In the genomic region with DNA sequence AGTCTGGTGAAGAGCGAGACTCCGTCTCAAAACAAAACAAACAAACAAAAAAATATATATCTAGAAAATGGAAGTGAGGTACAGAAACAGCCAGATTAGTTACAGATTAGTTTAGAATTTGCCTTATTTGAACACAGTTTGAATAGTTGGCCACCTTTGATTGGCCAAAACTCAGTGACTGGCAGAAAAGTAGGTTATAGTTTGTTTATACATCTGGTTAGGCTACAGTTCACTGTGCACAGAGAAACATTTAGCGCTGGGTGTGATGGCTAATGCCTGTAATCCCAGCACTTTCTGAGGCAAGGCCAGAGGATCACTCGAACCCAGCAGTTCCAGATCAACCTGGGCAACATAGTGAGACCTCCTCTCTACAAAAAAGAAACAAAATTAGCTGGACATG, we compare ENCODE assay signal across 28 cellular contexts. TPM values are rescaled to one million over a fixed set of nuclear protein-coding genes. Genes with fewer than 3 reads are reported as not detected.
"Had no signal": no experiment of that assay in that cellular context is flagged by ENCODE, and none has a peak within 500 bp of the region (broad histone marks: within the 10 kb centered on the region; RNA-seq: fewer than 3 reads in every experiment).

No MANE protein-coding gene starts in this region.

- H3K27ac Mint-ChIP-seq: activated naive CD4-positive, alpha-beta T cell treated with anti-CD3 and anti-CD28 coated beads for 36 hours; activated naive CD8-positive, alpha-beta T cell treated with anti-CD3 and anti-CD28 coated beads, Interleukin-2, amount 10 ng/mL, durations not matched to agents 7 days and 5 days; activated T-helper 1 cell treated with anti-CD3 and anti-CD28 coated beads, Interleukin-12 subunit alpha, Interleukin-12 subunit beta, Interleukin-2, Interleukin-4 antibody, amounts not matched to agents 30 ng/mL and 10 ng/mL and 1 ng/mL, durations not matched to agents 14 hours and 24 hours and 36 hours; dendritic cell treated with granulocyte-macrophage colony-stimulating factor and Interleukin-4, amounts not matched to agents 40 ng/mL and 50 ng/mL, for 4 days; natural killer cell had no signal

- H3K9me3 Mint-ChIP-seq: activated naive CD4-positive, alpha-beta T cell treated with anti-CD3 and anti-CD28 coated beads for 36 hours; activated naive CD8-positive, alpha-beta T cell treated with anti-CD3 and anti-CD28 coated beads, Interleukin-2, amount 10 ng/mL, durations not matched to agents 7 days and 5 days; activated T-helper 1 cell treated with anti-CD3 and anti-CD28 coated beads, Interleukin-12 subunit alpha, Interleukin-12 subunit beta, Interleukin-2, Interleukin-4 antibody, amounts not matched to agents 30 ng/mL and 10 ng/mL and 1 ng/mL, durations not matched to agents 14 hours and 24 hours and 36 hours; dendritic cell treated with granulocyte-macrophage colony-stimulating factor and Interleukin-4, amounts not matched to agents 40 ng/mL and 50 ng/mL, for 4 days; natural killer cell had no signal

- DNase-seq: activated CD4-positive, alpha-beta T cell treated with anti-CD3 and anti-CD28 coated beads for 48 hours; activated CD4-positive, alpha-beta T cell treated with anti-CD3 and anti-CD28 coated beads, Interleukin-2, amount 50 U/mL, for 48 hours; activated CD8-positive, alpha-beta memory T cell treated with anti-CD3 and anti-CD28 coated beads for 24 hours; activated CD8-positive, alpha-beta memory T cell treated with anti-CD3 and anti-CD28 coated beads, Interleukin-2, amount 50 U/mL, for 4 hours; activated effector memory CD4-positive, alpha-beta T cell treated with anti-CD3 and anti-CD28 coated beads, Interleukin-2, amount 50 U/mL, for 16 hours; activated naive CD4-positive, alpha-beta T cell treated with anti-CD3 and anti-CD28 coated beads for 36 hours; activated naive CD8-positive, alpha-beta T cell treated with anti-CD3 and anti-CD28 coated beads, Interleukin-2, amount 10 ng/mL, durations not matched to agents 7 days and 5 days; activated T-cell treated with anti-CD3 and anti-CD28 coated beads, Interleukin-2, amount 50 U/mL, for 1 hour; amniotic stem cell; caudate nucleus; effector CD4-positive, alpha-beta T cell; foreskin keratinocyte; heart right ventricle; kidney glomerular epithelial cell; left lung; mesendoderm; natural killer cell; stimulated activated CD4-positive, alpha-beta T cell treated with anti-CD3 and anti-CD28 coated beads, Interleukin-15, amount 100 ng/mL, for 24 hours; stimulated activated CD4-positive, alpha-beta T cell treated with anti-CD3 and anti-CD28 coated beads, Interleukin-2, amount 100 ng/mL, for 24 hours; stimulated activated naive CD4-positive, alpha-beta T cell treated with Interleukin-2 at 50 U/mL for 16 hours; T-helper 17 cell; T1000; thyroid gland; upper lobe of left lung; WERI-Rb-1 had no signal

- H3K27me3 Mint-ChIP-seq: activated naive CD8-positive, alpha-beta T cell treated with anti-CD3 and anti-CD28 coated beads, Interleukin-2, amount 10 ng/mL, durations not matched to agents 7 days and 5 days; dendritic cell treated with granulocyte-macrophage colony-stimulating factor and Interleukin-4, amounts not matched to agents 40 ng/mL and 50 ng/mL, for 4 days; T-helper 17 cell had no signal

- ATAC-seq: activated CD4-positive, CD25-positive, alpha-beta regulatory T cell treated with anti-CD3 and anti-CD28 coated beads, Interleukin-2, amount 50 U/mL, for 24 hours; foreskin keratinocyte; heart right ventricle; left lung; natural killer cell; T-helper 17 cell had no signal

- H3K36me3 Mint-ChIP-seq: natural killer cell had no signal

- H3K4me3 Mint-ChIP-seq: activated naive CD4-positive, alpha-beta T cell treated with anti-CD3 and anti-CD28 coated beads for 36 hours; activated naive CD8-positive, alpha-beta T cell treated with anti-CD3 and anti-CD28 coated beads, Interleukin-2, amount 10 ng/mL, durations not matched to agents 7 days and 5 days; activated T-helper 1 cell treated with anti-CD3 and anti-CD28 coated beads, Interleukin-12 subunit alpha, Interleukin-12 subunit beta, Interleukin-2, Interleukin-4 antibody, amounts not matched to agents 30 ng/mL and 10 ng/mL and 1 ng/mL, durations not matched to agents 14 hours and 24 hours and 36 hours; dendritic cell treated with granulocyte-macrophage colony-stimulating factor and Interleukin-4, amounts not matched to agents 40 ng/mL and 50 ng/mL, for 4 days; natural killer cell; T-helper 17 cell had no signal

RNA-seq across cellular contexts. Expression of gene LDHAL6B, which starts 51.7 kb away (rescaled TPM):
- polyA plus RNA-seq: foreskin keratinocyte, heart right ventricle had no signal
